ENCODE assay signal across 17 cellular contexts in the genomic region with DNA sequence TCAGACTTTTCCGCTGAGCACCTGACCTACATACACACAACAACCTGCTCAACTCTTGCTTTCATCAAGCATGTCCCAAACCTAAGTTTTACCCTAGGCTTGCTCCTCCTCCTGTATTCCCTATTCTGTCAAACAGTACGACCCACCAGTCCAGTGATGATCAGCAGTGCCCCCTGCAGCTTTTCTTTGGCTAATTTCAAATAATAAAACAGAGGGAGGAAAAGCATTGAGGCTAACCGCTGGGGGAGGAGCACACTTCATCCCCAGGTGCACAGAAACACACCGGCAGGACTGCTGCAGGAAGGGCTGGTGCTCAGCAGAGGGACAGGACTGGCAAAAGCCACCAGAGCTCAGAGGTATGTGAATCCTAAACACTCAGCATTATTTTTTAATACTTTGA.
"Had no signal": no experiment of that assay in that cellular context is flagged by ENCODE, and none has a peak within 500 bp of the region (broad histone marks: within the 10 kb centered on the region; RNA-seq: fewer than 3 reads in every experiment).

No MANE protein-coding gene starts in this region.

- DNase-seq: activated CD4-positive, alpha-beta T cell treated with anti-CD3 and anti-CD28 coated beads for 48 hours; activated CD8-positive, alpha-beta memory T cell treated with anti-CD3 and anti-CD28 coated beads, Interleukin-2, amount 50 U/mL, for 48 hours; activated CD8-positive, alpha-beta T cell treated with anti-CD3 and anti-CD28 coated beads, Interleukin-2, amount 10 ng/mL, durations not matched to agents 7 days and 5 days; aorta; cortex of kidney; effector memory CD4-positive, alpha-beta T cell; hippocampal formation; kidney glomerular epithelial cell; posterior cingulate gyrus; T-helper 1 cell had no signal

- ATAC-seq: activated CD8-positive, alpha-beta T cell treated with anti-CD3 and anti-CD28 coated beads, Interleukin-2, amount 10 ng/mL, durations not matched to agents 7 days and 5 days; stimulated activated effector memory CD8-positive, alpha-beta T cell treated with anti-CD3 and anti-CD28 coated beads, Interleukin-12 subunit alpha, Interleukin-12 subunit beta, amount 100 ng/mL, for 72 hours had no signal

- H3K4me2 ChIP-seq: smooth muscle cell had no signal

- H3K27ac Mint-ChIP-seq: activated CD8-positive, alpha-beta T cell treated with anti-CD3 and anti-CD28 coated beads, Interleukin-2, amount 10 ng/mL, durations not matched to agents 7 days and 5 days; stimulated activated effector memory CD8-positive, alpha-beta T cell treated with anti-CD3 and anti-CD28 coated beads, Interleukin-12 subunit alpha, Interleukin-12 subunit beta, amount 100 ng/mL, for 72 hours had no signal

- H3K27ac ChIP-seq: cardiac muscle cell, epithelial cell of prostate, right atrium auricular region, tibial nerve, VCaP had no signal

- H3K4me1 Mint-ChIP-seq: stimulated activated effector memory CD8-positive, alpha-beta T cell treated with anti-CD3 and anti-CD28 coated beads, Interleukin-12 subunit alpha, Interleukin-12 subunit beta, amount 100 ng/mL, for 72 hours had no signal

- H3K9me3 ChIP-seq: right atrium auricular region, tibial nerve had no signal

- H3K4me1 ChIP-seq: right atrium auricular region, tibial nerve had no signal

- H3K27me3 ChIP-seq: cardiac muscle cell, right atrium auricular region, tibial nerve had no signal

- H3K4me3 ChIP-seq: cardiac muscle cell, right atrium auricular region, smooth muscle cell, tibial nerve had no signal

- H3K4me3 Mint-ChIP-seq: activated CD8-positive, alpha-beta T cell treated with anti-CD3 and anti-CD28 coated beads, Interleukin-2, amount 10 ng/mL, durations not matched to agents 7 days and 5 days; stimulated activated effector memory CD8-positive, alpha-beta T cell treated with anti-CD3 and anti-CD28 coated beads, Interleukin-12 subunit alpha, Interleukin-12 subunit beta, amount 100 ng/mL, for 72 hours had no signal
